Comparison of ENCODE assay signal across 2 cellular contexts in the genomic region with DNA sequence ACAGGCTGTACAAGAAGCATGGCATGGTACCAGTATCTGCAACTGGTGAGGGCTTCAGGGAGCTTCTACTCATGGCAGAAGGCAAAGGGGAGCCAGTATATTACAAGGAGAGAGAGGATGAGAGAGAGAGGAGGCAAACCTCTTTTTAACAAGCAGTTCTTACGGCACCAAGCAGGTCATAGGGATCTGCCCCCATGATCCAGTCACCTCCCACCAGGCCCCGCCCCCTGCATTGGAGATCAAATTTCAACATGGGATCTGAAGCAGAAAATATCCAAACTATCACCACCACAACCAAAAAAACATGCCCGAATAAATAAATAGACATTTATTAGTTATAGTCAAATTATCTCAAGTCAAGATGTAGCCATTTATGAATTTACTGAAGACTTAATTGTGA.
TF ChIP-seq lines count a peak whose summit lies in the region.

No MANE protein-coding gene starts in this region.

TF ChIP-seq in GM23338, 12 proteins besides CTCF, POLR2A, EP300 and RAD21 (continued from another document):
- TF ChIP-seq, protein P1, sequence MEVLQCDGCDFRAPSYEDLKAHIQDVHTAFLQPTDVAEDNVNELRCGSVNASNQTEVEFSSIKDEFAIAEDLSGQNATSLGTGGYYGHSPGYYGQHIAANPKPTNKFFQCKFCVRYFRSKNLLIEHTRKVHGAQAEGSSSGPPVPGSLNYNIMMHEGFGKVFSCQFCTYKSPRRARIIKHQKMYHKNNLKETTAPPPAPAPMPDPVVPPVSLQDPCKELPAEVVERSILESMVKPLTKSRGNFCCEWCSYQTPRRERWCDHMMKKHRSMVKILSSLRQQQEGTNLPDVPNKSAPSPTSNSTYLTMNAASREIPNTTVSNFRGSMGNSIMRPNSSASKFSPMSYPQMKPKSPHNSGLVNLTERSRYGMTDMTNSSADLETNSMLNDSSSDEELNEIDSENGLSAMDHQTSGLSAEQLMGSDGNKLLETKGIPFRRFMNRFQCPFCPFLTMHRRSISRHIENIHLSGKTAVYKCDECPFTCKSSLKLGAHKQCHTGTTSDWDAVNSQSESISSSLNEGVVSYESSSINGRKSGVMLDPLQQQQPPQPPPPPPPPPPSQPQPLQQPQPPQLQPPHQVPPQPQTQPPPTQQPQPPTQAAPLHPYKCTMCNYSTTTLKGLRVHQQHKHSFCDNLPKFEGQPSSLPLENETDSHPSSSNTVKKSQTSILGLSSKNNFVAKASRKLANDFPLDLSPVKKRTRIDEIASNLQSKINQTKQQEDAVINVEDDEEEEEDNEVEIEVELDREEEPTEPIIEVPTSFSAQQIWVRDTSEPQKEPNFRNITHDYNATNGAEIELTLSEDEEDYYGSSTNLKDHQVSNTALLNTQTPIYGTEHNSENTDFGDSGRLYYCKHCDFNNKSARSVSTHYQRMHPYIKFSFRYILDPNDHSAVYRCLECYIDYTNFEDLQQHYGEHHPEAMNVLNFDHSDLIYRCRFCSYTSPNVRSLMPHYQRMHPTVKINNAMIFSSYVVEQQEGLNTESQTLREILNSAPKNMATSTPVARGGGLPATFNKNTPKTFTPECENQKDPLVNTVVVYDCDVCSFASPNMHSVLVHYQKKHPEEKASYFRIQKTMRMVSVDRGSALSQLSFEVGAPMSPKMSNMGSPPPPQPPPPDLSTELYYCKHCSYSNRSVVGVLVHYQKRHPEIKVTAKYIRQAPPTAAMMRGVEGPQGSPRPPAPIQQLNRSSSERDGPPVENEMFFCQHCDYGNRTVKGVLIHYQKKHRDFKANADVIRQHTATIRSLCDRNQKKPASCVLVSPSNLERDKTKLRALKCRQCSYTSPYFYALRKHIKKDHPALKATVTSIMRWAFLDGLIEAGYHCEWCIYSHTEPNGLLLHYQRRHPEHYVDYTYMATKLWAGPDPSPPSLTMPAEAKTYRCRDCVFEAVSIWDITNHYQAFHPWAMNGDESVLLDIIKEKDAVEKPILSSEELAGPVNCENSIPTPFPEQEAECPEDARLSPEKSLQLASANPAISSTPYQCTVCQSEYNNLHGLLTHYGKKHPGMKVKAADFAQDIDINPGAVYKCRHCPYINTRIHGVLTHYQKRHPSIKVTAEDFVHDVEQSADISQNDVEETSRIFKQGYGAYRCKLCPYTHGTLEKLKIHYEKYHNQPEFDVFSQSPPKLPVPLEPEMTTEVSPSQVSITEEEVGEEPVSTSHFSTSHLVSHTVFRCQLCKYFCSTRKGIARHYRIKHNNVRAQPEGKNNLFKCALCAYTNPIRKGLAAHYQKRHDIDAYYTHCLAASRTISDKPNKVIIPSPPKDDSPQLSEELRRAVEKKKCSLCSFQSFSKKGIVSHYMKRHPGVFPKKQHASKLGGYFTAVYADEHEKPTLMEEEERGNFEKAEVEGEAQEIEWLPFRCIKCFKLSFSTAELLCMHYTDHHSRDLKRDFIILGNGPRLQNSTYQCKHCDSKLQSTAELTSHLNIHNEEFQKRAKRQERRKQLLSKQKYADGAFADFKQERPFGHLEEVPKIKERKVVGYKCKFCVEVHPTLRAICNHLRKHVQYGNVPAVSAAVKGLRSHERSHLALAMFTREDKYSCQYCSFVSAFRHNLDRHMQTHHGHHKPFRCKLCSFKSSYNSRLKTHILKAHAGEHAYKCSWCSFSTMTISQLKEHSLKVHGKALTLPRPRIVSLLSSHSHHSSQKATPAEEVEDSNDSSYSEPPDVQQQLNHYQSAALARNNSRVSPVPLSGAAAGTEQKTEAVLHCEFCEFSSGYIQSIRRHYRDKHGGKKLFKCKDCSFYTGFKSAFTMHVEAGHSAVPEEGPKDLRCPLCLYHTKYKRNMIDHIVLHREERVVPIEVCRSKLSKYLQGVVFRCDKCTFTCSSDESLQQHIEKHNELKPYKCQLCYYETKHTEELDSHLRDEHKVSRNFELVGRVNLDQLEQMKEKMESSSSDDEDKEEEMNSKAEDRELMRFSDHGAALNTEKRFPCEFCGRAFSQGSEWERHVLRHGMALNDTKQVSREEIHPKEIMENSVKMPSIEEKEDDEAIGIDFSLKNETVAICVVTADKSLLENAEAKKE (CRISPR knock-in tag; IDR thresholded peaks at IDR 0.05), result no peak
- TF ChIP-seq ZNF331 (CRISPR knock-in tag; IDR thresholded peaks at IDR 0.05; ENCODE audit: low read depth), result no peak

TF ChIP-seq in WTC11, 78 proteins besides CTCF, POLR2A, EP300 and RAD21 (continued from another document):
- no peak for TF ChIP-seq ARID4B (CRISPR knock-in tag; IDR thresholded peaks at IDR 0.05; ENCODE audit: borderline replicate concordance)
- no peak for TF ChIP-seq NFATC4 (CRISPR knock-in tag; IDR thresholded peaks at IDR 0.05)
- no peak for TF ChIP-seq SP1 (CRISPR knock-in tag; conservative IDR thresholded peaks at IDR 0.05)
- TF ChIP-seq E2F5 (CRISPR knock-in tag; IDR thresholded peaks at IDR 0.05), result no peak
